ENCODE assay signal across 8 cellular contexts in the genomic region with DNA sequence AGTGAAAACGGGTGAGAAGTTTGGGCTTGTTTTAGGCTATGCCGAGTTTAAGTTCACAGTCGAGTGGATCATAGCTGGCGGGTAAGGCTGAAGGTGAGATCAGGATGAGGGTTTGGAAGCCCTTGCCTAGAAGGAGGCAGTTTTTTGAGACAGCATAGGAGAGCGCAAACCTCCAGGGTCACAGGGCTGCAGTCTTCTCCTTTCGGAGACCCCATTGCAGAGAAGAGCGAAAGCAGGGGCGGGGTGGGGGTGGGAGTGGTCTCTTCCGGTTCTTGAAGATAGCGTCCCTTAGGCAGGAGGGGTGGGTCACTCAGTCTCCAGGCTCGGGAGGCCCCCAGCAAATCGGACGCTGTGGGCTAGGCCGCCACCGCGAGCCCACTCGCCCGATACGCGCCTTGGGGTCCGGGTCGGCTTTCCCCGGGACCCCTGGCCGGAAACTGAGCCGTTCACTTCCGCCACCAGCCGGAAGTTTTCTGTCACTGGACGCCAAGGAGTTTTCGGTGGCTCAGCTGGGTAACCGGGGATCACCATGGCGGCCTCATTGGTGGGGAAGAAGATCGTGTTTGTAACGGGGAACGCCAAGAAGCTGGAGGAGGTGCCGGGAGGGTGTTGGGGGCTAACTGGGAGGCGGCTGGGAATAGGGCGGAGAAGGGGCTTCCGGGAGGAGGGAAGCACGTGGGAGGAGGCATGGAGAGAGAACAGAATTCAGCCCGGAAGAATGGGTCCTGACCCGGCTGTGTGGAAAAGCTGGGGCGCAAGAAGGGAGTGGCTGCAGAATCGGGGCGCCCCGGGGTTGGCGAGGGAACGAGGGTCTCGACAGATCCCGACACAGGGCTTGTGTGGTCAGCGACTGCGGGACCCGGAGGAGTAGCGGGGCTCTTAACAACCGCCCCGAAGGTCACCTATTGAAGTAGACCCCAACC. TPM values are rescaled to one million over a fixed set of nuclear protein-coding genes. Genes with fewer than 3 reads are reported as not detected.
DNase-seq lines count a peak whose midpoint lies in the region; ATAC-seq and TF ChIP-seq lines count a peak whose summit lies in the region.

TSS of gene ITPA (plus strand) at position 476 of the 923 bp plus-strand sequence. CDS start at position 530, 54 bp downstream.

- peaks cover 16% of the 10 kb centered on the region for H3K36me3 Mint-ChIP-seq in brain

- H3K4me3 ChIP-seq in iPS-18a (ENCODE audit: low read length) = peak within 1 kb of the TSS; percentile 97
- peak within 1 kb of the TSS; percentile 77 for H3K4me3 ChIP-seq in skeletal muscle cell (ENCODE audit: low read depth, low read length)

- peaks cover 32% of the 10 kb centered on the region for H3K4me1 Mint-ChIP-seq in brain

- no peaks in the 10 kb centered on the region for H3K27me3 ChIP-seq in iPS-18a (ENCODE audit: control insufficient read depth, insufficient read depth, low read length)

- peak within 1 kb of the TSS; percentile 93 to 99 (median 97) for H3K27ac Mint-ChIP-seq in brain

- H3K9ac ChIP-seq in iPS-18a (ENCODE audit: low read length) = peak within 1 kb of the TSS; percentile 79

- H3K4me3 Mint-ChIP-seq in brain = peak within 1 kb of the TSS; percentile 89 to 99 (median 94)

- DNase-seq in NCI-H345 (lab: John Stamatoyannopoulos, UW) = peak; percentile 60
- DNase-seq in NCI-H345 treated with DMSO at 0.1 percent for 48 hours (lab: John Stamatoyannopoulos, UW; ENCODE audit: unreplicated experiment) = no peak
- DNase-seq in LoVo (ENCODE audit: low spot score) = peak; percentile 53
- peak; percentile 40 for DNase-seq in T-helper 9 cell
- DNase-seq in skeletal muscle cell (ENCODE audit: low read depth) = no peak

- H3K27ac ChIP-seq in iPS-18a (ENCODE audit: low read length) = peak within 1 kb of the TSS; percentile 24

- ATAC-seq in HG03565 (IDR thresholded peaks at IDR 0.05; ENCODE audit: unreplicated experiment) = no peak

- peak in 1 of 2 experiments; percentile 14 for TF ChIP-seq CTCF in brain (conservative IDR thresholded peaks at IDR 0.05)

- H3K9me3 Mint-ChIP-seq in brain = no peaks in the 10 kb centered on the region

- H3K36me3 ChIP-seq in iPS-18a (ENCODE audit: control insufficient read depth, low read depth, low read length) = peaks cover 10% of the 10 kb centered on the region

- H3K9me3 ChIP-seq in iPS-18a (ENCODE audit: control insufficient read depth, low read depth, low read length) = no peaks in the 10 kb centered on the region

- peaks cover 19% of the 10 kb centered on the region for H3K27me3 Mint-ChIP-seq in brain

- no peaks in the 10 kb centered on the region for H3K4me1 ChIP-seq in iPS-18a (ENCODE audit: control insufficient read depth, low read depth, low read length)

RNA-seq across cellular contexts. Expression of gene ITPA, which starts in this region (rescaled TPM):
- polyA plus RNA-seq in brain (ENCODE audit: insufficient read depth, low read depth, low replicate concordance) = 40.6 TPM

Comparison
In these comparisons a context has a peak if more than half of its experiments do, and no peak if none do; other contexts are left out.
1. DNase-seq: peak in NCI-H345 (single experiment), LoVo (single experiment) and T-helper 9 cell (single experiment); none in NCI-H345 treated with DMSO at 0.1 percent for 48 hours (single experiment) and skeletal muscle cell (single experiment).